ENCODE assay signal across 8 cellular contexts in genomic region chr11:14907411-14908213, GRCh38. TPM values are rescaled to one million over a fixed set of nuclear protein-coding genes. Genes with fewer than 3 reads are reported as not detected.
DNase-seq lines count a peak whose midpoint lies in the region; ATAC-seq, FAIRE-seq and TF ChIP-seq lines count a peak whose summit lies in the region.

No MANE protein-coding gene starts in this region.

- DNase-seq in GM12892 (ENCODE audit: insufficient read length) (no peak), NCI-H128 (lab: John Stamatoyannopoulos, UW; ENCODE audit: unreplicated experiment) (peak; percentile 72), T-helper 9 cell (peak; percentile 86), astrocyte of the cerebellum (ENCODE audit: low read depth) (no peak), islet precursor cell (peak; percentile 87), MG63 (no peak)
- peak; percentile 80 for DNase-seq in stimulated activated CD4-positive, alpha-beta T cell treated with anti-CD3 and anti-CD28 coated beads, Interleukin-2, amount 100 ng/mL, for 4 hours (ENCODE audit: low read depth)

- no peak for TF ChIP-seq POLR2A in GM12892 (IDR thresholded peaks at IDR 0.05; ENCODE audit: low read depth, low read length)

- no peaks in the 10 kb centered on the region for H3K36me3 ChIP-seq in MG63

- TF ChIP-seq CTCF in astrocyte of the cerebellum (IDR thresholded peaks at IDR 0.05; ENCODE audit: low read depth, low read length, missing control alignments) = peak; percentile 80

- H3K9me3 ChIP-seq in MG63 = no peaks in the 10 kb centered on the region

- ATAC-seq in HG02623 (IDR thresholded peaks at IDR 0.05; ENCODE audit: unreplicated experiment) = peak; percentile 50

- H3K27me3 ChIP-seq in MG63 = no peaks in the 10 kb centered on the region

- in situ Hi-C loops in astrocyte of the cerebellum (cut with HindIII; ENCODE audit: low sequenced_read_pairs) = no loop called here

- H3K4me3 ChIP-seq in astrocyte of the cerebellum (ENCODE audit: low read depth, low read length) (no peak overlapping the region), MG63 (no peak overlapping the region)

- peak; percentile 94 for FAIRE-seq in GM12892 (lab: Jason Lieb, UNC)

RNA-seq across cellular contexts. Expression of gene CYP2R1, which starts 15.6 kb away (rescaled TPM):
- 10.4 TPM for polyA plus RNA-seq in GM12892 (2012; ENCODE audit: missing spikeins)
- total RNA-seq in MG63 (2014; rRNA removed; shearing (Covaris generic); ENCODE audit: low replicate concordance) = 5.5 and 13.7 TPM in 2 replicates

Comparison
In these comparisons a context has a peak if more than half of its experiments do, and no peak if none do; other contexts are left out.
1. DNase-seq: peak in NCI-H128 (single experiment), T-helper 9 cell (single experiment), islet precursor cell (single experiment) and stimulated activated CD4-positive, alpha-beta T cell treated with anti-CD3 and anti-CD28 coated beads, Interleukin-2, amount 100 ng/mL, for 4 hours (single experiment); none in GM12892 (single experiment), astrocyte of the cerebellum (single experiment) and MG63 (single experiment).